8 cellular contexts compared by ENCODE assay signal in the genomic region with DNA sequence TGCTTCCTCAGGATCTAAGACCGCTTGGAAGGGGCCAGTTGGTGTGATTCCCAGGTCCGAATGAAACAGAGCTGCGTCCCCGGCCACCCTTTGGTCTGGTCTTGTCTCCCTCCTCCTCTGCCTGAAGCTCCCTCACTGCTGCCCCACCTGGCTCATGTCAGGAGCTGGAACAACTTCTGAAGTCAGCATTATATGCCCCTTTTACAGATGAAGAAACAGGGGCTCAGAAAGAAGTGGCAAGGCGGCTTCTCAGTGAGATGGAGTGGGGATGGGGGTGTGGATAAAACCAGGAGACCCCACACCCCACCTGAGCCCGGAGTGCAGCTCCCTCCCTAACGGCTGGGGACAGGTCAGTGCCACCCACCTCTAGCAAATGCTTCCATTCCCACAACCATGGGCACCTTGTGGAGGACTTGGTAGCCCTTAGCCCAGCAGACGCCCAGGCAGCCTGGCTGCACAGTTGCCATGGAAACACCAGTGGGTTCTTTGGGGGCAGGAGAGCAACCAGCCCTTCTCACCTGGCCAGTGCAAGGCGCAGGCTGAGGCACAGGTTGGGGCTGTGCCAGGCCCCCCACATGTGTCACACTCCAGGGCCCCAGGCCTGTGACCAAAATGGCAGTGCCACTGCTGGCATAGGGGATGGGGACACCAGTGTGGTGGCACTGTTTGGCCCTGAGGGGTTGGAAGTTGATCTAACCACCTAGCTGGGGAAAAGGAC. TPM values are rescaled to one million over a fixed set of nuclear protein-coding genes. Genes with fewer than 3 reads are reported as not detected.
DNase-seq lines count a peak whose midpoint lies in the region; ATAC-seq and TF ChIP-seq lines count a peak whose summit lies in the region.

No MANE protein-coding gene starts in this region.

- peak overlapping the region; percentile 80 to 97 (median 92) for H3K4me2 ChIP-seq in BLaER1 treated with 17β-estradiol and CSF1 and Interleukin-3, amounts not matched to agents 10 nM and 100 nM
- H3K4me2 ChIP-seq in Loucy (ENCODE audit: low read depth, low read length, poor library complexity, severe bottlenecking), result no peak overlapping the region
- no peak overlapping the region for H3K4me2 ChIP-seq in osteoblast (ENCODE audit: insufficient read depth, low read length)

- H3K4me1 Mint-ChIP-seq in dendritic cell treated with granulocyte-macrophage colony-stimulating factor and Interleukin-4, amounts not matched to agents 40 ng/mL and 50 ng/mL, for 4 days (ENCODE audit: low read depth), result peaks cover 62% of the 10 kb centered on the region

- H3F3A ChIP-seq in Loucy (ENCODE audit: low read depth), result no peaks in the 10 kb centered on the region; the same call in 1 of the 2 replicates

- H4K20me1 ChIP-seq in BLaER1 treated with 17β-estradiol and CSF1 and Interleukin-3, amounts not matched to agents 10 nM and 100 nM, result peaks cover 0 to 11% (median 0%) of the 10 kb centered on the region in 11 experiments; a peak in 1 of 22 replicates
- H4K20me1 ChIP-seq in Loucy (ENCODE audit: insufficient read depth, low read length, poor library complexity, severe bottlenecking) (no peaks in the 10 kb centered on the region), osteoblast (ENCODE audit: insufficient read depth, low read length) (no peaks in the 10 kb centered on the region)

- no peaks in the 10 kb centered on the region for H3K36me3 Mint-ChIP-seq in dendritic cell treated with granulocyte-macrophage colony-stimulating factor and Interleukin-4, amounts not matched to agents 40 ng/mL and 50 ng/mL, for 4 days (ENCODE audit: low read depth)

- H3K4me3 ChIP-seq in BLaER1 treated with 17β-estradiol and CSF1 and Interleukin-3, amounts not matched to agents 10 nM and 100 nM, result peak overlapping the region in 2 of 10 experiments; percentile 1 to 4; a peak in 3 of 20 replicates
- H3K4me3 ChIP-seq in Loucy (ENCODE audit: low read length, poor library complexity, severe bottlenecking) (no peak overlapping the region), osteoblast (ENCODE audit: insufficient read depth, low read length) (no peak overlapping the region)

- ATAC-seq in HG03045 (IDR thresholded peaks at IDR 0.05; ENCODE audit: unreplicated experiment) (no peak), HG03095 (IDR thresholded peaks at IDR 0.05; ENCODE audit: unreplicated experiment) (no peak), GM18519 (IDR thresholded peaks at IDR 0.05; ENCODE audit: low FRiP score, unreplicated experiment) (no peak)

- no peak overlapping the region for H3K4me3 Mint-ChIP-seq in dendritic cell treated with granulocyte-macrophage colony-stimulating factor and Interleukin-4, amounts not matched to agents 40 ng/mL and 50 ng/mL, for 4 days

- H3K4me1 ChIP-seq in BLaER1 treated with 17β-estradiol and CSF1 and Interleukin-3, amounts not matched to agents 10 nM and 100 nM, result peaks cover 74 to 100% (median 100%) of the 10 kb centered on the region in 10 experiments
- H3K4me1 ChIP-seq in Loucy (ENCODE audit: insufficient read depth, low read length, poor library complexity, severe bottlenecking), result peaks cover 43% of the 10 kb centered on the region
- H3K4me1 ChIP-seq in osteoblast (ENCODE audit: insufficient read depth, low read length), result peaks cover 71% of the 10 kb centered on the region

- peak overlapping the region in 9 of 11 experiments; percentile 44 to 85 (median 72); a peak in 17 of 22 replicates for H3K9ac ChIP-seq in BLaER1 treated with 17β-estradiol and CSF1 and Interleukin-3, amounts not matched to agents 10 nM and 100 nM
- H3K9ac ChIP-seq in Loucy (ENCODE audit: low read depth, low read length, poor library complexity, severe bottlenecking), result no peak overlapping the region

- H3K9me3 Mint-ChIP-seq in dendritic cell treated with granulocyte-macrophage colony-stimulating factor and Interleukin-4, amounts not matched to agents 40 ng/mL and 50 ng/mL, for 4 days, result no peaks in the 10 kb centered on the region

- no peaks in the 10 kb centered on the region for H3K36me3 ChIP-seq in BLaER1 treated with 17β-estradiol and CSF1 and Interleukin-3, amounts not matched to agents 10 nM and 100 nM
- H3K36me3 ChIP-seq in Loucy (ENCODE audit: insufficient read depth, low read length) (no peaks in the 10 kb centered on the region), osteoblast (ENCODE audit: insufficient read depth, low read length) (no peaks in the 10 kb centered on the region)

- peak overlapping the region in 10 of 11 experiments; percentile 35 to 95 (median 88); a peak in 19 of 22 replicates for H3K27ac ChIP-seq in BLaER1 treated with 17β-estradiol and CSF1 and Interleukin-3, amounts not matched to agents 10 nM and 100 nM
- peak overlapping the region; percentile 13 for H3K27ac ChIP-seq in osteoblast (ENCODE audit: low read depth, low read length)

- H2AFZ ChIP-seq in Loucy (ENCODE audit: low read length) (no peak overlapping the region), osteoblast (ENCODE audit: low read length) (no peak overlapping the region)

- H3K79me2 ChIP-seq in Loucy (ENCODE audit: insufficient read depth, low read length) (peaks cover 6% of the 10 kb centered on the region; the same call in 1 of the 2 replicates), osteoblast (ENCODE audit: insufficient read depth, low read length) (peaks cover 17% of the 10 kb centered on the region)

- H3K9me3 ChIP-seq in BLaER1 treated with 17β-estradiol and CSF1 and Interleukin-3, amounts not matched to agents 10 nM and 100 nM (replicated peaks in 1 of 11), result no peaks in the 10 kb centered on the region
- H3K9me3 ChIP-seq in Loucy (ENCODE audit: insufficient read depth, low read depth, low read length), result no peaks in the 10 kb centered on the region
- H3K9me3 ChIP-seq in osteoblast (ENCODE audit: low read depth, low read length), result no peaks in the 10 kb centered on the region

- H3K27ac Mint-ChIP-seq in dendritic cell treated with granulocyte-macrophage colony-stimulating factor and Interleukin-4, amounts not matched to agents 40 ng/mL and 50 ng/mL, for 4 days, result peak overlapping the region; percentile 55

- intact Hi-C loops in dendritic cell treated with granulocyte-macrophage colony-stimulating factor and Interleukin-4, amounts not matched to agents 40 ng/mL and 50 ng/mL, for 4 days (cut with micrococcal nuclease), result no loop called here

- H3K27me3 Mint-ChIP-seq in dendritic cell treated with granulocyte-macrophage colony-stimulating factor and Interleukin-4, amounts not matched to agents 40 ng/mL and 50 ng/mL, for 4 days, result peaks cover 29% of the 10 kb centered on the region

- TF ChIP-seq CTCF in Loucy (conservative IDR thresholded peaks at IDR 0.05; ENCODE audit: low read length), result peak; percentile 25
- no peak for TF ChIP-seq CTCF in osteoblast (IDR thresholded peaks at IDR 0.05; ENCODE audit: extremely low read depth, low read depth, low read length)

- peaks cover 0 to 14% (median 0%) of the 10 kb centered on the region in 11 experiments; a peak in 3 of 22 replicates for H3K27me3 ChIP-seq in BLaER1 treated with 17β-estradiol and CSF1 and Interleukin-3, amounts not matched to agents 10 nM and 100 nM
- H3K27me3 ChIP-seq in Loucy (ENCODE audit: insufficient read depth, low read length, poor library complexity, severe bottlenecking) (no peaks in the 10 kb centered on the region), osteoblast (ENCODE audit: insufficient read depth, low read length) (no peaks in the 10 kb centered on the region)

- H3K9me2 ChIP-seq in Loucy (replicated peaks; ENCODE audit: low read depth, low read length), result no peaks in the 10 kb centered on the region

- DNase-seq in osteoblast (ENCODE audit: insufficient read length, low spot score, missing footprints) (peak; percentile 38), NCI-H69 (lab: John Stamatoyannopoulos, UW) (no peak)

RNA-seq across cellular contexts. Expression of a gene that starts 31.9 kb away (rescaled TPM):
- total RNA-seq in osteoblast, result 32.6 and 34.8 TPM in 2 replicates

Comparison
In these comparisons a context has a peak if more than half of its experiments do, and no peak if none do; other contexts are left out.
1. H3K4me2 ChIP-seq: peak in BLaER1 treated with 17β-estradiol and CSF1 and Interleukin-3, amounts not matched to agents 10 nM and 100 nM (11 of 11); none in Loucy (single experiment) and osteoblast (single experiment).